8 cellular contexts compared by ENCODE assay signal in the genomic region with DNA sequence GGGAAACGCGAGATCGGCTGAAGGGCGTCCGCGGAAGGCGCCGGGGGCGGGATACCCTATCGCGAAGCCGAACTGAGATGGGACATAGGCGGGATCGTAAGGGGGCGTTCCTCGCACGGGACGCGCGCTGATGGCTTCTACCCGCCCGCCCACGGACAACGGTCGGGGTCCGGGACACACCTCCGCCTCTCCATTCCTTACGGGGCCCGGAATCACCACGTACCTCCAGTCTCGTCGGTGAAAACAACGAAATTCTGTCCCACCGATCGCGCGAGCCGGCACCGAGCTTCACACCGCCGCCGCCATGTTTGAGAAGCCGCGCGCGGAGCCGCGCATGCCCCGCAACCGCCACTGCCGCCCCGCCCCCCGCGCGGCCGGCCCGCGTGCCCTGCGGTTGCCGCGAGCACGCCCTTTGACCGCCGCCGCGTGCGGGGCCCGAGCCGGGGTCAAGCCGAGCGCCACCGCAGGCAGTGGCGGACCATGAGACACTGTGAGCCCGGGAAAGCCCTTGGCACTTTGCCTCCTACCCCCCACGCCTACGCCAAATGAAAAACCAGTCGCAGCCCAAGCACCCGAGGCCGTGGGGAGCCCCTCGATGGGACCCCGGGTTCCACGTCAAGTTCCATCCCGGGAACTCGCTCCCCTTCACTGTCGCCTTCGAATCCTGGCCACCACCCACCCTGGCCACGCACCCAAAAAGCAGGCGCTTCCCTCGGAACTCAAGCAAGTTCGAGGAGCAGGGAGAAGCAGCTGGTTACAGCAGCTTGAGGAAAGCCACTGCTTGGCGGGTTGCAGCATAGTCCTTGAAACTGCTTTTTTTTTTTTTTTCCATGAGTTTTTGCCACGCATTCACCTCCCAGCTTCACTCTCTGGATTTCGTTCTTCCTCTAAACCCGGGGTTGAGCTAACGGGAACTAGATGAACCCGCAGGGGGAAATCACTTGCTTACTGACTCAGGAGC. TPM values are rescaled to one million over a fixed set of nuclear protein-coding genes. Genes with fewer than 3 reads are reported as not detected.
DNase-seq lines count a peak whose midpoint lies in the region; ATAC-seq and TF ChIP-seq lines count a peak whose summit lies in the region.

A gene (minus strand): TSS at position 320 of the 961 bp plus-strand sequence. CDS start 20,617 bp downstream, outside the sequence.

- H2AFZ ChIP-seq in Karpas-422 (ENCODE audit: low read length) = no peak within 1 kb of the TSS

- no peaks in the 10 kb centered on the region for H3K79me2 ChIP-seq in Karpas-422 (ENCODE audit: low read length)

- H3K4me3 Mint-ChIP-seq in stimulated activated naive CD8-positive, alpha-beta T cell treated with anti-CD3 and anti-CD28 coated beads, Interleukin-15, amount 100 ng/mL, for 72 hours = peak within 1 kb of the TSS; percentile 77 to 78

- H3K4me3 ChIP-seq in GM08714 (ENCODE audit: low read length) = peak within 1 kb of the TSS; percentile 60
- H3K4me3 ChIP-seq in epithelial cell of esophagus (ENCODE audit: low read length) = peak within 1 kb of the TSS; percentile 44
- H3K4me3 ChIP-seq in mucosa of descending colon = peak within 1 kb of the TSS; percentile 17
- H3K4me3 ChIP-seq in Karpas-422 (ENCODE audit: low read length) = no peak within 1 kb of the TSS

- H3K9me3 ChIP-seq in mucosa of descending colon (no peaks in the 10 kb centered on the region), Karpas-422 (ENCODE audit: low read length) (no peaks in the 10 kb centered on the region)

- intact Hi-C loops in mucosa of descending colon (cut with DNase I, micrococcal nuclease) = no loop called here

- no peaks in the 10 kb centered on the region for H4K20me1 ChIP-seq in Karpas-422 (ENCODE audit: insufficient read depth, low read depth, low read length)

- H3K4me1 ChIP-seq in mucosa of descending colon (ENCODE audit: low read depth) (no peaks in the 10 kb centered on the region), Karpas-422 (ENCODE audit: low read length) (no peaks in the 10 kb centered on the region)

- H3K4me1 Mint-ChIP-seq in stimulated activated naive CD8-positive, alpha-beta T cell treated with anti-CD3 and anti-CD28 coated beads, Interleukin-15, amount 100 ng/mL, for 72 hours = peaks cover 6% of the 10 kb centered on the region

- H3K27ac ChIP-seq in Karpas-422 (ENCODE audit: low read length) = no peak within 1 kb of the TSS

- DNase-seq in NCI-H146 (lab: John Stamatoyannopoulos, UW) = peak; percentile 63
- peak; percentile 62 for DNase-seq in activated CD8-positive, alpha-beta memory T cell treated with anti-CD3 and anti-CD28 coated beads, Interleukin-2, amount 50 U/mL, for 48 hours
- peak; percentile 13 for DNase-seq in epithelial cell of esophagus (ENCODE audit: low read depth)
- DNase-seq in mucosa of descending colon = peak; percentile 53 to 65 (median 54)
- peak; percentile 25 to 31 for DNase-seq in stimulated activated naive CD8-positive, alpha-beta T cell treated with anti-CD3 and anti-CD28 coated beads, Interleukin-15, amount 100 ng/mL, for 72 hours
- DNase-seq in Karpas-422 = no peak

- H3K27ac Mint-ChIP-seq in stimulated activated naive CD8-positive, alpha-beta T cell treated with anti-CD3 and anti-CD28 coated beads, Interleukin-15, amount 100 ng/mL, for 72 hours = peak within 1 kb of the TSS in 1 of 2 donors; percentile 67

- H3K9me3 Mint-ChIP-seq in stimulated activated naive CD8-positive, alpha-beta T cell treated with anti-CD3 and anti-CD28 coated beads, Interleukin-15, amount 100 ng/mL, for 72 hours = no peaks in the 10 kb centered on the region

- no peaks in the 10 kb centered on the region for H3K27me3 ChIP-seq in Karpas-422 (ENCODE audit: low read length)

- ATAC-seq in mucosa of descending colon (peak; percentile 86), HG02981 (IDR thresholded peaks at IDR 0.05; ENCODE audit: unreplicated experiment) (no peak)
- ATAC-seq in stimulated activated naive CD8-positive, alpha-beta T cell treated with anti-CD3 and anti-CD28 coated beads, Interleukin-15, amount 100 ng/mL, for 72 hours = peak; percentile 77

- H3K9me2 ChIP-seq in Karpas-422 (replicated peaks; ENCODE audit: insufficient read depth, low read length) = no peaks in the 10 kb centered on the region

- TF ChIP-seq CTCF in epithelial cell of esophagus (IDR thresholded peaks at IDR 0.05; ENCODE audit: insufficient read depth, low read depth, low read length, missing control alignments) (no peak), mucosa of descending colon (IDR thresholded peaks at IDR 0.05) (no peak)

- H3K36me3 ChIP-seq in mucosa of descending colon (ENCODE audit: low read depth) (no peaks in the 10 kb centered on the region), Karpas-422 (ENCODE audit: insufficient read depth, low read length) (no peaks in the 10 kb centered on the region)

- H3K4me2 ChIP-seq in Karpas-422 (ENCODE audit: low read depth, low read length, poor library complexity, severe bottlenecking) = no peak within 1 kb of the TSS

- no peak within 1 kb of the TSS for H3K9ac ChIP-seq in Karpas-422 (ENCODE audit: low read length)

- peaks cover 17% of the 10 kb centered on the region for H3K27me3 Mint-ChIP-seq in stimulated activated naive CD8-positive, alpha-beta T cell treated with anti-CD3 and anti-CD28 coated beads, Interleukin-15, amount 100 ng/mL, for 72 hours

RNA-seq across cellular contexts. Expression of the gene that starts here (rescaled TPM):
- total RNA-seq in mucosa of descending colon = 1 to 10 TPM; 1.0 to 4.2 (median 1.1) TPM
- total RNA-seq in Karpas-422 (2014; rRNA removed; shearing (Covaris generic); ENCODE audit: low replicate concordance) = not detected in 2 replicates
